In genomic region chr18:79568543-79569205, GRCh38 we compare ENCODE assay signal across 1 cellular context.
TF ChIP-seq lines count a peak whose summit lies in the region.

No MANE protein-coding gene starts in this region.

TF ChIP-seq in HepG2, 621 proteins besides CTCF, POLR2A, EP300 and RAD21 (continued from another document):
- TF ChIP-seq MLXIP (CRISPR knock-in tag; IDR thresholded peaks at IDR 0.05; ENCODE audit: borderline replicate concordance): no peak
- no peak for TF ChIP-seq ELF4 (CRISPR knock-in tag; IDR thresholded peaks at IDR 0.05; ENCODE audit: borderline replicate concordance)
- no peak for TF ChIP-seq ZNF614 (CRISPR knock-in tag; IDR thresholded peaks at IDR 0.05; ENCODE audit: borderline replicate concordance)
